Comparison of ENCODE assay signal across 1 cellular context in genomic region chr6:43702522-43703440, GRCh38.
TF ChIP-seq lines count a peak whose summit lies in the region.

No MANE protein-coding gene starts in this region.

TF ChIP-seq in HepG2, 621 proteins besides CTCF, POLR2A, EP300 and RAD21 (continued from another document and continues in another):
- TF ChIP-seq HMGXB3 (CRISPR knock-in tag; IDR thresholded peaks at IDR 0.05; ENCODE audit: borderline replicate concordance): 0 out of 2 replicates have a peak, but pooled peaks have one; percentile 51
- no peak for TF ChIP-seq ZNF513 (CRISPR knock-in tag; conservative IDR thresholded peaks at IDR 0.05)
- no peak for TF ChIP-seq DMAP1 (CRISPR knock-in tag; IDR thresholded peaks at IDR 0.05)
- peak; percentile 52 for TF ChIP-seq MAZ (IDR thresholded peaks at IDR 0.05; ENCODE audit: borderline replicate concordance, low read depth, low read length)
- peak; percentile 72; the same call in 1 of the 2 replicates for TF ChIP-seq MAZ (CRISPR knock-in tag; IDR thresholded peaks at IDR 0.05; ENCODE audit: low read depth)
- TF ChIP-seq ZNF318 (CRISPR knock-in tag; IDR thresholded peaks at IDR 0.05): no peak
- peak; percentile 35; the same call in 1 of the 2 replicates for TF ChIP-seq HIC2 (CRISPR knock-in tag; IDR thresholded peaks at IDR 0.05; ENCODE audit: low read depth)
- peak; percentile 47 for TF ChIP-seq ZNF18 (CRISPR knock-in tag; IDR thresholded peaks at IDR 0.05; ENCODE audit: insufficient replicate concordance)
- TF ChIP-seq ZC3H4 (CRISPR knock-in tag; IDR thresholded peaks at IDR 0.05; ENCODE audit: borderline replicate concordance): no peak
- TF ChIP-seq NCOA2 (CRISPR knock-in tag; IDR thresholded peaks at IDR 0.05): no peak
- TF ChIP-seq ZNF687 (CRISPR knock-in tag; IDR thresholded peaks at IDR 0.05): peak; percentile 70
- no peak for TF ChIP-seq REPIN1 (CRISPR knock-in tag; IDR thresholded peaks at IDR 0.05; ENCODE audit: borderline replicate concordance, low read depth)
- TF ChIP-seq ZNF263 (CRISPR knock-in tag; IDR thresholded peaks at IDR 0.05): peak; percentile 99
- peak; percentile 38 for TF ChIP-seq KDM5B (CRISPR knock-in tag; IDR thresholded peaks at IDR 0.05; ENCODE audit: borderline replicate concordance)
- TF ChIP-seq ZBTB7A (CRISPR knock-in tag; IDR thresholded peaks at IDR 0.05): 0 out of 2 replicates have a peak, but pooled peaks have one; percentile 25
- peak; percentile 9; the same call in 1 of the 2 replicates for TF ChIP-seq ZMYM3 (CRISPR knock-in tag; IDR thresholded peaks at IDR 0.05)
- peak; percentile 42; the same call in 1 of the 2 replicates for TF ChIP-seq ZNF160 (CRISPR knock-in tag; IDR thresholded peaks at IDR 0.05)
- 0 out of 2 replicates have a peak, but pooled peaks have one; percentile 40 for TF ChIP-seq HIVEP1 (CRISPR knock-in tag; IDR thresholded peaks at IDR 0.05)
- no peak; the same call in 1 of the 2 replicates for TF ChIP-seq ZFP1 (CRISPR knock-in tag; IDR thresholded peaks at IDR 0.05)
- TF ChIP-seq ZNF850 (CRISPR knock-in tag; conservative IDR thresholded peaks at IDR 0.05): no peak
- peak; percentile 73; the same call in 1 of the 2 replicates for TF ChIP-seq PITX1 (CRISPR knock-in tag; IDR thresholded peaks at IDR 0.05)
- TF ChIP-seq NFE2L1 (CRISPR knock-in tag; IDR thresholded peaks at IDR 0.05; ENCODE audit: borderline replicate concordance): no peak
- peak; percentile 51; the same call in 1 of the 2 replicates for TF ChIP-seq MYC (CRISPR knock-in tag; IDR thresholded peaks at IDR 0.05; ENCODE audit: borderline replicate concordance)
- TF ChIP-seq ZNF512B (CRISPR knock-in tag; IDR thresholded peaks at IDR 0.05; ENCODE audit: borderline replicate concordance): no peak
- peak; percentile 73 for TF ChIP-seq HDAC1 (CRISPR knock-in tag; IDR thresholded peaks at IDR 0.05)
- 0 out of 2 replicates have a peak, but pooled peaks have one; percentile 50 for TF ChIP-seq ZBTB42 (CRISPR knock-in tag; IDR thresholded peaks at IDR 0.05)
- peak; percentile 46; the same call in 1 of the 2 replicates for TF ChIP-seq GATAD2A (CRISPR knock-in tag; IDR thresholded peaks at IDR 0.05)
- TF ChIP-seq PHF21A (CRISPR knock-in tag; IDR thresholded peaks at IDR 0.05): peak; percentile 61
- TF ChIP-seq ZNF775 (CRISPR knock-in tag; IDR thresholded peaks at IDR 0.05; ENCODE audit: borderline replicate concordance): no peak
